9 cellular contexts compared by ENCODE assay signal in the genomic region with DNA sequence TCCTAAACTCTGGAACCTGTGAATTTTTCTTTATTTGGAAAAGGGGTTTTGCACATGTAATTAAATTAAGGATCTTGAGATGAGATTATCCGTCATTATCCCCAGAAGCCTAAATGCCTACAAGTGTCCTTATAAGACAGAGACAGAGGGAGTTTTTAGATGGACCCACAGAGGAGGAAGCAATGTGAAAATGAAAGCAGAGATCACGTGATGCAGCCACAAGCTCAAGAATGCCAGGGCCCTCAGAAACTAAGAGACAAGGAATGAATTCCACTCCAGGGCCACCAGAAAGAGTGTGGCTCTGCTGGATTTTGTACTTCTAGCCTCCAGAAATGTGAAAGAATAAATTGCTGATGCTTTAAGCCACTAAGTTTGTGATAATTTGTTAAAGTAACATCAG.
DNase-seq lines count a peak whose midpoint lies in the region; ATAC-seq and TF ChIP-seq lines count a peak whose summit lies in the region.
"Had no signal": no experiment of that assay in that cellular context is flagged by ENCODE, and none has a peak within 500 bp of the region (broad histone marks: within the 10 kb centered on the region; RNA-seq: fewer than 3 reads in every experiment).

No MANE protein-coding gene starts in this region.

- 42% methylated on average over 2 of the region's 2 CpGs for WGBS in mammary epithelial cell (ENCODE audit: low coverage, missing lambda C conversion rate)

- H3K4me3 ChIP-seq in mammary epithelial cell (replicated peaks in 1 of 3; ENCODE audit: insufficient read depth in 1 of 3, low read depth in 2 of 3, low read length in 3 of 3): peak overlapping the region in 1 of 3 experiments; percentile 24

- H3K79me2 ChIP-seq in mammary epithelial cell (ENCODE audit: insufficient read depth, low read length): no peaks in the 10 kb centered on the region

- no peaks in the 10 kb centered on the region for H4K20me1 ChIP-seq in mammary epithelial cell (ENCODE audit: insufficient read depth, low read length)

- dilution Hi-C loops in mammary epithelial cell (cut with HindIII; ENCODE audit: low sequenced_read_pairs): loop anchor here (5.0 kb wide), 1 partner anchor 38 kb away; no protein-coding TSS in a partner anchor

- no peaks in the 10 kb centered on the region for H3K27me3 ChIP-seq in mammary epithelial cell (ENCODE audit: insufficient read depth, low read length)

- H3K36me3 ChIP-seq in mammary epithelial cell (ENCODE audit: insufficient read depth, low read length): no peaks in the 10 kb centered on the region

- H3K9me3 ChIP-seq in mammary epithelial cell (replicated peaks; ENCODE audit: insufficient read depth, low read length): no peaks in the 10 kb centered on the region

- H3K4me1 ChIP-seq in mammary epithelial cell (ENCODE audit: insufficient read depth, low read length): no peaks in the 10 kb centered on the region

- no TSS peak for BruUV-seq in mammary epithelial cell (replicated peaks; lab: Mats Ljungman, UMichigan)

- no peak for TF ChIP-seq CTCF in mammary epithelial cell (conservative IDR thresholded peaks at IDR 0.05 in 1 of 2, IDR thresholded peaks at IDR 0.05 in 1 of 2; ENCODE audit: extremely low read depth in 1 of 2, insufficient read depth in 1 of 2, low read depth in 1 of 2, low read length in 2 of 2)

- peak; percentile 5 for DNase-seq in stimulated activated CD4-positive, alpha-beta T cell treated with anti-CD3 and anti-CD28 coated beads, Interleukin-15, amount 100 ng/mL, for 24 hours
- DNase-seq in stimulated activated CD4-positive, alpha-beta T cell treated with anti-CD3 and anti-CD28 coated beads, Interleukin-1b, Interleukin-23, amount 100 ng/mL, for 48 hours: no peak
- DNase-seq in KBM-7: peak; percentile 11
- peak; percentile 38 for DNase-seq in mammary epithelial cell
- peak; percentile 46 for DNase-seq in mucosa of gallbladder (ENCODE audit: low spot score)
- DNase-seq in NCI-H1436 (lab: John Stamatoyannopoulos, UW): no peak
- no peak for DNase-seq in NCI-H748 treated with DMSO at 0.1 percent for 48 hours (lab: John Stamatoyannopoulos, UW)
- DNase-seq: activated B cell treated with CpG ODN at 0.5 μM for 24 hours had no signal

- peak overlapping the region; percentile 64 for H3K4me2 ChIP-seq in mammary epithelial cell (ENCODE audit: insufficient read depth, low read depth, low read length)

- ATAC-seq in HG03135 (IDR thresholded peaks at IDR 0.05; ENCODE audit: unreplicated experiment): no peak

- H3K9ac ChIP-seq in mammary epithelial cell (ENCODE audit: insufficient read depth, low read length): no peak overlapping the region

- H3K27ac ChIP-seq in mammary epithelial cell (ENCODE audit: insufficient read depth, low read depth, low read length): no peak overlapping the region

- H2AFZ ChIP-seq in mammary epithelial cell (ENCODE audit: low read depth, low read length): peak overlapping the region; percentile 67

- in situ Hi-C loops in KBM-7 (cut with MboI; ENCODE audit: low pct_unique_long_range_greater_than_20kb, low sequenced_read_pairs): no loop called here
- in situ Hi-C loops in mammary epithelial cell (cut with MboI; ENCODE audit: low sequenced_read_pairs in 2 of 2): no loop called here

- intact Hi-C loops in mammary epithelial cell (cut with micrococcal nuclease): no loop called here

- CTCF ChIA-PET in mammary epithelial cell (lab: Charles Lee; ENCODE audit: low non-redundant PET): no interaction called here

Comparison
In these comparisons a context has a peak if more than half of its experiments do, and no peak if none do; other contexts are left out.
1. DNase-seq: peak in stimulated activated CD4-positive, alpha-beta T cell treated with anti-CD3 and anti-CD28 coated beads, Interleukin-15, amount 100 ng/mL, for 24 hours (single experiment), KBM-7 (single experiment), mammary epithelial cell (single experiment) and mucosa of gallbladder (single experiment); none in stimulated activated CD4-positive, alpha-beta T cell treated with anti-CD3 and anti-CD28 coated beads, Interleukin-1b, Interleukin-23, amount 100 ng/mL, for 48 hours (single experiment), NCI-H1436 (single experiment) and NCI-H748 treated with DMSO at 0.1 percent for 48 hours (single experiment).